8 cellular contexts compared by ENCODE assay signal in genomic region chr12:11746024-11746771, GRCh38.
DNase-seq lines count a peak whose midpoint lies in the region; ATAC-seq and TF ChIP-seq lines count a peak whose summit lies in the region.

No MANE protein-coding gene starts in this region.

- no peaks in the 10 kb centered on the region for H3K27me3 Mint-ChIP-seq in activated T-helper 2 cell treated with anti-CD3 and anti-CD28 coated beads, Interferon-gamma antibody, Interleukin-2, Interleukin-4, amounts not matched to agents 10 μg/mL and 5 μg/mL and 100 μg/mL, durations not matched to agents 14 hours and 24 hours and 36 hours (ENCODE audit: low read depth)

- TF ChIP-seq POLR2A in GM18505 (IDR thresholded peaks at IDR 0.05; ENCODE audit: borderline replicate concordance, extremely low read depth, insufficient read depth, insufficient read length): peak; percentile 35

- H3K27ac Mint-ChIP-seq in activated T-helper 2 cell treated with anti-CD3 and anti-CD28 coated beads, Interferon-gamma antibody, Interleukin-2, Interleukin-4, amounts not matched to agents 10 μg/mL and 5 μg/mL and 100 μg/mL, durations not matched to agents 14 hours and 24 hours and 36 hours: peak overlapping the region; percentile 17

- H3K4me3 Mint-ChIP-seq in activated T-helper 2 cell treated with anti-CD3 and anti-CD28 coated beads, Interferon-gamma antibody, Interleukin-2, Interleukin-4, amounts not matched to agents 10 μg/mL and 5 μg/mL and 100 μg/mL, durations not matched to agents 14 hours and 24 hours and 36 hours (ENCODE audit: low read depth): no peak overlapping the region

- ATAC-seq in GM18505 (IDR thresholded peaks at IDR 0.05; ENCODE audit: unreplicated experiment) (peak; percentile 37), omental fat pad (ENCODE audit: low FRiP score) (peak; percentile 24)

- H3K4me1 Mint-ChIP-seq in activated T-helper 2 cell treated with anti-CD3 and anti-CD28 coated beads, Interferon-gamma antibody, Interleukin-2, Interleukin-4, amounts not matched to agents 10 μg/mL and 5 μg/mL and 100 μg/mL, durations not matched to agents 14 hours and 24 hours and 36 hours (ENCODE audit: low read depth): peaks cover 35% of the 10 kb centered on the region

- peaks cover 19% of the 10 kb centered on the region for H3K36me3 Mint-ChIP-seq in activated T-helper 2 cell treated with anti-CD3 and anti-CD28 coated beads, Interferon-gamma antibody, Interleukin-2, Interleukin-4, amounts not matched to agents 10 μg/mL and 5 μg/mL and 100 μg/mL, durations not matched to agents 14 hours and 24 hours and 36 hours (ENCODE audit: low read depth)

- intact Hi-C loops in activated T-helper 2 cell treated with anti-CD3 and anti-CD28 coated beads, Interferon-gamma antibody, Interleukin-2, Interleukin-4, amounts not matched to agents 10 μg/mL and 5 μg/mL and 100 μg/mL, durations not matched to agents 14 hours and 24 hours and 36 hours (cut with micrococcal nuclease): loop anchor here (10.0 kb wide), 1 partner anchor 191 kb away; no protein-coding TSS in a partner anchor

- H3K9me3 Mint-ChIP-seq in activated T-helper 2 cell treated with anti-CD3 and anti-CD28 coated beads, Interferon-gamma antibody, Interleukin-2, Interleukin-4, amounts not matched to agents 10 μg/mL and 5 μg/mL and 100 μg/mL, durations not matched to agents 14 hours and 24 hours and 36 hours: no peaks in the 10 kb centered on the region

- DNase-seq in HT1080 (ENCODE audit: low read depth) (peak; percentile 96), omental fat pad (ENCODE audit: low spot score) (no peak), NCI-H187 treated with DMSO at 0.1 percent for 48 hours (lab: John Stamatoyannopoulos, UW) (no peak), cerebellar cortex (ENCODE audit: low spot score) (no peak)
- no peak for DNase-seq in activated T-helper 2 cell treated with anti-CD3 and anti-CD28 coated beads, Interferon-gamma antibody, Interleukin-2, Interleukin-4, amounts not matched to agents 10 μg/mL and 5 μg/mL and 100 μg/mL, durations not matched to agents 14 hours and 24 hours and 36 hours (ENCODE audit: low spot score)
- no peak for DNase-seq in activated CD8-positive, alpha-beta memory T cell treated with anti-CD3 and anti-CD28 coated beads, Interleukin-2, amount 50 U/mL, for 48 hours
- DNase-seq in NK-92 treated with Interleukin-12 subunit alpha and Interleukin-12 subunit beta, amount 100 ng/mL, for 24 hours (lab: John Stamatoyannopoulos, UW): no peak

- no peak for TF ChIP-seq CTCF in omental fat pad (IDR thresholded peaks at IDR 0.05)
